Comparison of ENCODE assay signal across 8 cellular contexts in the genomic region with DNA sequence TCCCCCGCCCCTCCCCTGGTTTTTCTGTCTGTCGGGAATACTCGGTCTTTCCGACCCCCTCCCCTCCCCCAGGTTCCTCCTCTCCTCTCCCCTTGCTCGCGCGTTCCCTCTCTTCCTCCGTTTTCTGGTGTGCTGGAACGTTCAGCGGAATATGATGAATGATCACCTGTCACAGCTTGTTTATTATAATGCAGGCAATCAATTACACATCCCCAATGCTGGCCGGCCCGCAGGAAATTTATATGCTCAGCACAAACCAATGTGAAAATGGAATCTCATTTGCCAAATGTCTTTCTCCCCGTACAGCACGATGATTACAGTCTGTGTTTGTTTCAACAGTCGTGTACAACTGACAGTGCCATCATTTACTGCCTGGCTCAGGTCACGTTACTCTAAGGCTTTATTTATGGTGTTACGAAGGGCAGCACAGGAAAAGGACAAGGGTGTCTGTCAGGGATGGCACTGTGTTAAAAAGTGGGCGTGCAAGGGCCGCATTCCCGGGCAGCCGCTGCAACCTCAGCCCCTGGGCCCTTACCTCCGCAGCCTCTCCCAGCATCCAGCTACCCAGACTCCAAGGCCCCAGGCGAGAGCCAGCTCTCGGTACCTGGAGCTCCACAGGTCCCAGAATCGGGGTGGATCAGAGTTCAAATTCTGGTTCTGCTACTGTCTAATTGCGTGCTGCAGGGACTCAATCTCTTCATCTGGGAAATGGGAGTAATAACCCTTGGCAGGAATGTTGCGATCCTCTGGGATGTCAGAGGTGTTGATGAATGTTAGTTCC. TPM values are rescaled to one million over a fixed set of nuclear protein-coding genes. Genes with fewer than 3 reads are reported as not detected.
A peak's percentile ranks its signal among the peaks of the same experiment; 100 is the strongest.
DNase-seq lines count a peak whose midpoint lies in the region; ATAC-seq and TF ChIP-seq lines count a peak whose summit lies in the region.

No MANE protein-coding gene starts in this region.

- H3K36me3 Mint-ChIP-seq in CD8-positive, alpha-beta T cell = no peaks in the 10 kb centered on the region

- H3K4me3 ChIP-seq in CD8-positive, alpha-beta T cell (ENCODE audit: low read depth, low read length) = peak overlapping the region; percentile 70
- H3K4me3 ChIP-seq in body of pancreas (peak overlapping the region; percentile 8 to 46), left lung (peak overlapping the region; percentile 35 to 48), testis (peak overlapping the region; percentile 53 to 62)

- WGBS in body of pancreas, 2 donors = 30 to 31% methylated on average over 24 to 27 of the region's 27 CpGs
- 8 to 15% methylated on average over 19 to 27 of the region's 27 CpGs for WGBS in testis, 2 donors

- no peaks in the 10 kb centered on the region for H3K36me3 ChIP-seq in CD8-positive, alpha-beta T cell (ENCODE audit: insufficient read depth, low read length)
- H3K36me3 ChIP-seq in body of pancreas (replicated peaks in 1 of 2; ENCODE audit: insufficient read depth in 1 of 2, low read depth in 2 of 2) (no peaks in the 10 kb centered on the region), left lung (no peaks in the 10 kb centered on the region), testis (ENCODE audit: low read depth, missing control alignments) (no peaks in the 10 kb centered on the region)

- CTCF ChIA-PET in CD8-positive, alpha-beta T cell (lab: Charles Lee) = no interaction called here

- no peaks in the 10 kb centered on the region for H3K27me3 Mint-ChIP-seq in CD8-positive, alpha-beta T cell (ENCODE audit: low read depth)

- peaks cover 18% of the 10 kb centered on the region for H3K4me1 Mint-ChIP-seq in CD8-positive, alpha-beta T cell (ENCODE audit: low read depth)

- intact Hi-C loops in CD8-positive, alpha-beta T cell (cut with DNase I, micrococcal nuclease) = loop anchor here (5.0 to 10.0 kb wide), 6 partner anchors 58 to 380 kb away; a partner anchor contains a TSS
- intact Hi-C loops in body of pancreas (cut with DNase I) (loop anchor here (10.0 kb wide), 1 partner anchor 130 kb away; no protein-coding TSS in a partner anchor), left lung (cut with DNase I) (no loop called here), testis (cut with DNase I; ENCODE audit: low total_unique reads) (no loop called here)

- no peak for TF ChIP-seq CTCF in CD8-positive, alpha-beta T cell (IDR thresholded peaks at IDR 0.05)
- TF ChIP-seq CTCF in body of pancreas (IDR thresholded peaks at IDR 0.05) = no peak
- no peak for TF ChIP-seq CTCF in left lung (IDR thresholded peaks at IDR 0.05)
- no peak for TF ChIP-seq CTCF in testis (IDR thresholded peaks at IDR 0.05)

- H3K27ac Mint-ChIP-seq in CD8-positive, alpha-beta T cell = peak overlapping the region; percentile 8

- H3K9me3 ChIP-seq in CD8-positive, alpha-beta T cell (ENCODE audit: low read length) = no peaks in the 10 kb centered on the region
- H3K9me3 ChIP-seq in body of pancreas (no peaks in the 10 kb centered on the region), left lung (no peaks in the 10 kb centered on the region), testis (no peaks in the 10 kb centered on the region)

- H3K4me1 ChIP-seq in CD8-positive, alpha-beta T cell (ENCODE audit: insufficient read depth, low read length) = peaks cover 12% of the 10 kb centered on the region
- H3K4me1 ChIP-seq in body of pancreas (peaks cover 27% of the 10 kb centered on the region), left lung (peaks cover 2 to 51% of the 10 kb centered on the region in 2 donors), testis (peaks cover 17% of the 10 kb centered on the region)

- POLR2A ChIA-PET in CD8-positive, alpha-beta T cell (lab: Charles Lee) = interaction anchor here (1.6 kb wide), 1 partner anchor 25 kb away, joined by 9 read pairs; a partner anchor contains a TSS

- no peak for DNase-seq in CD8-positive, alpha-beta T cell
- DNase-seq in M059J (ENCODE audit: low read depth) (peak; percentile 67), body of pancreas (peak in 1 of 4 donors; percentile 45), left lung (peak in 1 of 2 donors; percentile 45), testis (peak; percentile 34), midbrain (lab: John Stamatoyannopoulos, UW) (no peak)

- H3K9me3 Mint-ChIP-seq in CD8-positive, alpha-beta T cell = no peaks in the 10 kb centered on the region

- peak overlapping the region; percentile 92 for H3K4me3 Mint-ChIP-seq in CD8-positive, alpha-beta T cell

- no peak overlapping the region for H3K27ac ChIP-seq in CD8-positive, alpha-beta T cell (ENCODE audit: low read depth, low read length)
- H3K27ac ChIP-seq in body of pancreas (peak overlapping the region; percentile 46 to 79 (median 72)), left lung (no peak overlapping the region), testis (peak overlapping the region in 1 of 2 donors; percentile 59)

- H3K27me3 ChIP-seq in CD8-positive, alpha-beta T cell (ENCODE audit: insufficient read depth, low read length) = no peaks in the 10 kb centered on the region
- H3K27me3 ChIP-seq in body of pancreas (no peaks in the 10 kb centered on the region), left lung (no peaks in the 10 kb centered on the region), testis (no peaks in the 10 kb centered on the region)

- ATAC-seq in CD8-positive, alpha-beta T cell = no peak
- ATAC-seq in body of pancreas = peak; percentile 5
- ATAC-seq in left lung = peak; percentile 3
- no peak for ATAC-seq in HG03095 (IDR thresholded peaks at IDR 0.05; ENCODE audit: unreplicated experiment)
- no peak for ATAC-seq in HG03520 (IDR thresholded peaks at IDR 0.05; ENCODE audit: unreplicated experiment)

- no peak for TF ChIP-seq POLR2A in body of pancreas (IDR thresholded peaks at IDR 0.05)
- TF ChIP-seq POLR2A in testis (IDR thresholded peaks at IDR 0.05) = no peak

RNA-seq across cellular contexts. Expression of a gene that starts 24.6 kb away (rescaled TPM):
- 1 to 10 TPM in 1 of 2 experiments, under 1 TPM in 1; 0.97 to 1.3 TPM for total RNA-seq in CD8-positive, alpha-beta T cell
- 0.67 TPM in 1 of 2 replicates, not detected in the other for total RNA-seq in M059J (2014; rRNA removed; shearing (Covaris generic))
- total RNA-seq in body of pancreas = not detected
- total RNA-seq in left lung = 1 to 10 TPM in 1 of 2 donors, not detected in 1; 1.5 TPM
- total RNA-seq in testis = 1 to 10 TPM; 1.0 to 1.5 TPM
- polyA plus RNA-seq in testis (ENCODE audit: insufficient read depth, low read depth, low replicate concordance) = 2.1 TPM

Comparison
In these comparisons a context has a peak if more than half of its experiments do, and no peak if none do; other contexts are left out.
1. ATAC-seq: peak in body of pancreas (single experiment) and left lung (single experiment); none in CD8-positive, alpha-beta T cell (single experiment), HG03095 (single experiment) and HG03520 (single experiment).
2. DNase-seq: peak in M059J (single experiment) and testis (single experiment); none in CD8-positive, alpha-beta T cell (0 of 7) and midbrain (single experiment).
3. H3K27ac ChIP-seq: peak in body of pancreas (4 of 4); none in CD8-positive, alpha-beta T cell (single experiment) and left lung (0 of 2).
4. intact Hi-C loops: an anchor here in CD8-positive, alpha-beta T cell (5.0 to 10.0 kb wide) and body of pancreas (10.0 kb wide); none called in left lung and testis.
5. Peak in every context shown above with its lines, with median percentiles within 50 percentile points of each other: H3K4me3 ChIP-seq.